1 cellular context compared by ENCODE assay signal in the genomic region with DNA sequence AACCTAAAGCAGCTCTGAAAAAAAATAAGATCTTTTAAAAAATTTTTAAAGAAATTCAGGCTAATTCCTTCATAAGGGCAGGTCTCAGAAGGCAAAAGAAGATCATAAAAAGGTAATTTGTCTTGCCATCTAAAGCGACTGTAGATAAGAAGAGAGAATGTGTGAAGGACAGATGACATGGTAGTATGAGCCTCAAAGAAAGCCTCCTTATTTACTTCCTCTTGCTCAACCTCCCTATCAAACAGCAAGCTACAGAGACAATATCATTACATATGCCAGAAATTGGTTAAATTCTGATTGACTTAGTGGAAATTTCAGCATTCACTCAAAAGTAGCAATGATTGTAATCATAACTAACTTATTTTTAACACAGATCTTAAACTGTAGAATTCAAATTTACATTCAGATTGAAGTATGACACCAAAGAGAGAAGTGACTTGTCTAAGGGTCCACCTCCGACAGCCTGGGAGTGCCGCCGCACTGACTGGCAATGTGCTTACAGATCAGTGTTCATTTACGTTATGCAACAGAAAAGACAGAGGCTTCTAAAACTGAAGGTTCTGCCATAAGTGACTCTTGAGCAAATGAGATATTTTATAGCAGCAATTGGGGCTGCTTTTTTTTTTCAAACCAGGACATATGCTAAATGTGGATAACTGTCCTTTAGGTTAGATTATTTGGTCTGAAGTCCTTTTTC.
TF ChIP-seq lines count a peak whose summit lies in the region.

No MANE protein-coding gene starts in this region.

TF ChIP-seq in HepG2, 621 proteins besides CTCF, POLR2A, EP300 and RAD21 (continued from another document):
- TF ChIP-seq, protein P1, sequence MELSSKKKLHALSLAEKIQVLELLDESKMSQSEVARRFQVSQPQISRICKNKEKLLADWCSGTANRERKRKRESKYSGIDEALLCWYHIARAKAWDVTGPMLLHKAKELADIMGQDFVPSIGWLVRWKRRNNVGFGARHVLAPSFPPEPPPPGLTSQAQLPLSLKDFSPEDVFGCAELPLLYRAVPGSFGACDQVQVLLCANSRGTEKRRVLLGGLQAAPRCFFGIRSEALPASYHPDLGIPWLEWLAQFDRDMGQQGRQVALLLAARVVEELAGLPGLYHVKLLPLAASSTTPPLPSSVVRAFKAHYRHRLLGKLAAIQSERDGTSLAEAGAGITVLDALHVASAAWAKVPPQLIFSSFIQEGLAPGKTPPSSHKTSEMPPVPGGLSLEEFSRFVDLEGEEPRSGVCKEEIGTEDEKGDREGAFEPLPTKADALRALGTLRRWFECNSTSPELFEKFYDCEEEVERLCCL (CRISPR knock-in tag; IDR thresholded peaks at IDR 0.05; ENCODE audit: borderline replicate concordance): no peak
- TF ChIP-seq ZNF496 (CRISPR knock-in tag; IDR thresholded peaks at IDR 0.05; ENCODE audit: insufficient replicate concordance): no peak
- no peak for TF ChIP-seq ZNF24 (IDR thresholded peaks at IDR 0.05)
- TF ChIP-seq, protein P2, sequence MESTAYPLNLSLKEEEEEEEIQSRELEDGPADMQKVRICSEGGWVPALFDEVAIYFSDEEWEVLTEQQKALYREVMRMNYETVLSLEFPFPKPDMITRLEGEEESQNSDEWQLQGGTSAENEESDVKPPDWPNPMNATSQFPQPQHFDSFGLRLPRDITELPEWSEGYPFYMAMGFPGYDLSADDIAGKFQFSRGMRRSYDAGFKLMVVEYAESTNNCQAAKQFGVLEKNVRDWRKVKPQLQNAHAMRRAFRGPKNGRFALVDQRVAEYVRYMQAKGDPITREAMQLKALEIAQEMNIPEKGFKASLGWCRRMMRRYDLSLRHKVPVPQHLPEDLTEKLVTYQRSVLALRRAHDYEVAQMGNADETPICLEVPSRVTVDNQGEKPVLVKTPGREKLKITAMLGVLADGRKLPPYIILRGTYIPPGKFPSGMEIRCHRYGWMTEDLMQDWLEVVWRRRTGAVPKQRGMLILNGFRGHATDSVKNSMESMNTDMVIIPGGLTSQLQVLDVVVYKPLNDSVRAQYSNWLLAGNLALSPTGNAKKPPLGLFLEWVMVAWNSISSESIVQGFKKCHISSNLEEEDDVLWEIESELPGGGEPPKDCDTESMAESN (CRISPR knock-in tag; conservative IDR thresholded peaks at IDR 0.05): no peak
- TF ChIP-seq, protein P3, sequence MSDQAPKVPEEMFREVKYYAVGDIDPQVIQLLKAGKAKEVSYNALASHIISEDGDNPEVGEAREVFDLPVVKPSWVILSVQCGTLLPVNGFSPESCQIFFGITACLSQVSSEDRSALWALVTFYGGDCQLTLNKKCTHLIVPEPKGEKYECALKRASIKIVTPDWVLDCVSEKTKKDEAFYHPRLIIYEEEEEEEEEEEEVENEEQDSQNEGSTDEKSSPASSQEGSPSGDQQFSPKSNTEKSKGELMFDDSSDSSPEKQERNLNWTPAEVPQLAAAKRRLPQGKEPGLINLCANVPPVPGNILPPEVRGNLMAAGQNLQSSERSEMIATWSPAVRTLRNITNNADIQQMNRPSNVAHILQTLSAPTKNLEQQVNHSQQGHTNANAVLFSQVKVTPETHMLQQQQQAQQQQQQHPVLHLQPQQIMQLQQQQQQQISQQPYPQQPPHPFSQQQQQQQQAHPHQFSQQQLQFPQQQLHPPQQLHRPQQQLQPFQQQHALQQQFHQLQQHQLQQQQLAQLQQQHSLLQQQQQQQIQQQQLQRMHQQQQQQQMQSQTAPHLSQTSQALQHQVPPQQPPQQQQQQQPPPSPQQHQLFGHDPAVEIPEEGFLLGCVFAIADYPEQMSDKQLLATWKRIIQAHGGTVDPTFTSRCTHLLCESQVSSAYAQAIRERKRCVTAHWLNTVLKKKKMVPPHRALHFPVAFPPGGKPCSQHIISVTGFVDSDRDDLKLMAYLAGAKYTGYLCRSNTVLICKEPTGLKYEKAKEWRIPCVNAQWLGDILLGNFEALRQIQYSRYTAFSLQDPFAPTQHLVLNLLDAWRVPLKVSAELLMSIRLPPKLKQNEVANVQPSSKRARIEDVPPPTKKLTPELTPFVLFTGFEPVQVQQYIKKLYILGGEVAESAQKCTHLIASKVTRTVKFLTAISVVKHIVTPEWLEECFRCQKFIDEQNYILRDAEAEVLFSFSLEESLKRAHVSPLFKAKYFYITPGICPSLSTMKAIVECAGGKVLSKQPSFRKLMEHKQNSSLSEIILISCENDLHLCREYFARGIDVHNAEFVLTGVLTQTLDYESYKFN (CRISPR knock-in tag; conservative IDR thresholded peaks at IDR 0.05): 0 out of 2 replicates have a peak, but pooled peaks have one; percentile 18
- 0 out of 2 replicates have a peak, but pooled peaks have one; percentile 49 for TF ChIP-seq GATAD2A (CRISPR knock-in tag; IDR thresholded peaks at IDR 0.05)
- no peak for TF ChIP-seq SOX6 (IDR thresholded peaks at IDR 0.05)
- 0 out of 2 replicates have a peak, but pooled peaks have one; percentile 29 for TF ChIP-seq SOX6 (CRISPR knock-in tag; IDR thresholded peaks at IDR 0.05)
- TF ChIP-seq, protein P4, sequence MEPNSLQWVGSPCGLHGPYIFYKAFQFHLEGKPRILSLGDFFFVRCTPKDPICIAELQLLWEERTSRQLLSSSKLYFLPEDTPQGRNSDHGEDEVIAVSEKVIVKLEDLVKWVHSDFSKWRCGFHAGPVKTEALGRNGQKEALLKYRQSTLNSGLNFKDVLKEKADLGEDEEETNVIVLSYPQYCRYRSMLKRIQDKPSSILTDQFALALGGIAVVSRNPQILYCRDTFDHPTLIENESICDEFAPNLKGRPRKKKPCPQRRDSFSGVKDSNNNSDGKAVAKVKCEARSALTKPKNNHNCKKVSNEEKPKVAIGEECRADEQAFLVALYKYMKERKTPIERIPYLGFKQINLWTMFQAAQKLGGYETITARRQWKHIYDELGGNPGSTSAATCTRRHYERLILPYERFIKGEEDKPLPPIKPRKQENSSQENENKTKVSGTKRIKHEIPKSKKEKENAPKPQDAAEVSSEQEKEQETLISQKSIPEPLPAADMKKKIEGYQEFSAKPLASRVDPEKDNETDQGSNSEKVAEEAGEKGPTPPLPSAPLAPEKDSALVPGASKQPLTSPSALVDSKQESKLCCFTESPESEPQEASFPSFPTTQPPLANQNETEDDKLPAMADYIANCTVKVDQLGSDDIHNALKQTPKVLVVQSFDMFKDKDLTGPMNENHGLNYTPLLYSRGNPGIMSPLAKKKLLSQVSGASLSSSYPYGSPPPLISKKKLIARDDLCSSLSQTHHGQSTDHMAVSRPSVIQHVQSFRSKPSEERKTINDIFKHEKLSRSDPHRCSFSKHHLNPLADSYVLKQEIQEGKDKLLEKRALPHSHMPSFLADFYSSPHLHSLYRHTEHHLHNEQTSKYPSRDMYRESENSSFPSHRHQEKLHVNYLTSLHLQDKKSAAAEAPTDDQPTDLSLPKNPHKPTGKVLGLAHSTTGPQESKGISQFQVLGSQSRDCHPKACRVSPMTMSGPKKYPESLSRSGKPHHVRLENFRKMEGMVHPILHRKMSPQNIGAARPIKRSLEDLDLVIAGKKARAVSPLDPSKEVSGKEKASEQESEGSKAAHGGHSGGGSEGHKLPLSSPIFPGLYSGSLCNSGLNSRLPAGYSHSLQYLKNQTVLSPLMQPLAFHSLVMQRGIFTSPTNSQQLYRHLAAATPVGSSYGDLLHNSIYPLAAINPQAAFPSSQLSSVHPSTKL (CRISPR knock-in tag; IDR thresholded peaks at IDR 0.05): peak; percentile 39; the same call in 1 of the 2 replicates
- no peak for TF ChIP-seq ZNF83 (CRISPR knock-in tag; IDR thresholded peaks at IDR 0.05; ENCODE audit: borderline replicate concordance)
- TF ChIP-seq FOXA3 (CRISPR knock-in tag; IDR thresholded peaks at IDR 0.05): peak; percentile 59
- peak; percentile 42; the same call in 1 of the 2 replicates for TF ChIP-seq ZNF317 (CRISPR knock-in tag; IDR thresholded peaks at IDR 0.05)
- TF ChIP-seq SAP130 (CRISPR knock-in tag; IDR thresholded peaks at IDR 0.05; ENCODE audit: low read depth): 0 out of 2 replicates have a peak, but pooled peaks have one; percentile 24
- TF ChIP-seq ZNF431 (CRISPR knock-in tag; IDR thresholded peaks at IDR 0.05; ENCODE audit: borderline replicate concordance, low read depth): no peak
- TF ChIP-seq HMG20A (CRISPR knock-in tag; IDR thresholded peaks at IDR 0.05; ENCODE audit: borderline replicate concordance): peak; percentile 13; the same call in 1 of the 2 replicates
- TF ChIP-seq HNF4A (CRISPR knock-in tag; IDR thresholded peaks at IDR 0.05): 0 out of 2 replicates have a peak, but pooled peaks have one; percentile 32
- TF ChIP-seq TCF7 (IDR thresholded peaks at IDR 0.05; ENCODE audit: low read depth): peak; percentile 59
